Comparison of ENCODE assay signal across 15 cellular contexts in the genomic region with DNA sequence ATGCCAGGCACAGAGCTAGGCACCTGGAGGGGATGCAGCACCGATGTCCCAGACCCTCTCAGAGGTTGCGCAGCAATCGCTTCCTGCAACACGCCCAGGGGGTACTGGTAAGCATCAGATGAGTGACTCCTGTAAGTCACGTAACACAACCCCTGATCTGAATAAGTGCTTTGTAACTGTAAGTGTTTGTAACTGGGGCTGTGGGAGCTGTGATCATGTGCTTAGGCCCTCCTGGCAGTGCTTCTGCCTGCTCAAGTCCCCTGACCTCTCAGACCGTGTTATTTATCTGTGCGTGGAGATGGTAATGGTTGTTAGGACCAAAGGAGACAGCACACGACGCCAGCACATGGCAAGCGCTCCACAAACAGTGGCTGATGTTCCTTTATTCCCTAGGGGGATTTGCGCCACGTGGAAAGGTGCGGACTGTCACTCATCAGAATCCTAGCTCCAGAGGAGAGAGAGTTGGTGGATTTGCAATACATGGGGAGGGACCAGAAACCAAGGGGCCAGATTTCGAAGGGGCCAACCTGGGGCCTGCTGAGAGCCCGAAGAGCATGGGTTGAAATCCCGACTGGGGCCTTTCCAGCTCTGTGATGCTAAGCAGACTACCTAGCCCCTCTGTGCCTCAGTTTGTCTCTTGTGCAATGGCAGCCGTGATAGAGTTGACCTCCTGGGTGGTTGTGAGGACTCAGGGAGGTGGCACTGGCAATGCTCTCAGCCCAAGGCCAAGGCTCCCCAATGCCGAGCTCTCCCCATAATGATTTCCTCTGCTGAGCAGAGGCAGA.
DNase-seq lines count a peak whose midpoint lies in the region; ATAC-seq, FAIRE-seq and TF ChIP-seq lines count a peak whose summit lies in the region.
"Had no signal": no experiment of that assay in that cellular context is flagged by ENCODE, and none has a peak within 500 bp of the region (broad histone marks: within the 10 kb centered on the region; RNA-seq: fewer than 3 reads in every experiment).

No MANE protein-coding gene starts in this region.

- in situ Hi-C loops in SK-MEL-5 (cut with HindIII; ENCODE audit: low pct_unique_long_range_greater_than_20kb, low sequenced_read_pairs) = no loop called here

- TF ChIP-seq CTCF in kidney (IDR thresholded peaks at IDR 0.05; ENCODE audit: borderline replicate concordance, extremely low read depth, insufficient read depth) (no peak), osteoblast (IDR thresholded peaks at IDR 0.05; ENCODE audit: extremely low read depth, low read depth, low read length) (no peak)

- DNase-seq in DMS153 (lab: John Stamatoyannopoulos, UW) (peak; percentile 38), DMS153 treated with DMSO at 0.1 percent for 48 hours (lab: John Stamatoyannopoulos, UW; ENCODE audit: unreplicated experiment) (no peak), SK-MEL-5 (ENCODE audit: low read depth, low spot score) (peak; percentile 67), kidney (peak; percentile 35), osteoblast (ENCODE audit: insufficient read length, low spot score, missing footprints) (peak; percentile 39), activated gamma-delta T cell treated with Interleukin-2 at 50 U/mL for 16 hours (no peak)
- DNase-seq: AML-193, H9, IMR-90 had no signal

- no peaks in the 10 kb centered on the region for H3K79me2 ChIP-seq in osteoblast (ENCODE audit: insufficient read depth, low read length)

- no peak overlapping the region for H3K4me2 ChIP-seq in osteoblast (ENCODE audit: insufficient read depth, low read length)
- H3K4me2 ChIP-seq: BLaER1, GM23338 had no signal

- H3K4me1 ChIP-seq in kidney (ENCODE audit: control insufficient read depth in 1 of 2, insufficient read depth in 1 of 2, low read depth in 1 of 2, low read length in 2 of 2) = peaks cover 0 to 2% of the 10 kb centered on the region in 2 donors
- H3K4me1 ChIP-seq in osteoblast (ENCODE audit: insufficient read depth, low read length) = no peaks in the 10 kb centered on the region

- H3K4me3 ChIP-seq in kidney (ENCODE audit: low read length in 2 of 2) (no peak overlapping the region), osteoblast (ENCODE audit: insufficient read depth, low read length) (no peak overlapping the region)
- H3K4me3 ChIP-seq: BLaER1, GM23338 had no signal

- H3K27me3 ChIP-seq in osteoblast (ENCODE audit: insufficient read depth, low read length) = peaks cover 23% of the 10 kb centered on the region
- H3K27me3 ChIP-seq: BLaER1 had no signal

- intact Hi-C loops in kidney (cut with DNase I) = no loop called here

- no peak for ATAC-seq in HG02884 (IDR thresholded peaks at IDR 0.05; ENCODE audit: unreplicated experiment)
- no peak for ATAC-seq in GM19328 (IDR thresholded peaks at IDR 0.05; ENCODE audit: unreplicated experiment)
- ATAC-seq: GM23338 had no signal

- H3K9ac ChIP-seq in kidney (ENCODE audit: low read length in 2 of 2) = no peak overlapping the region
- H3K9ac ChIP-seq: BLaER1 had no signal

- H3K9me3 ChIP-seq in kidney (ENCODE audit: control insufficient read depth in 1 of 2, low read length in 2 of 2) (no peaks in the 10 kb centered on the region), osteoblast (ENCODE audit: low read depth, low read length) (no peaks in the 10 kb centered on the region)
- H3K9me3 ChIP-seq: BLaER1, Caco-2 had no signal

- H4K20me1 ChIP-seq in osteoblast (ENCODE audit: insufficient read depth, low read length) = no peaks in the 10 kb centered on the region
- H4K20me1 ChIP-seq: BLaER1 had no signal

- H3K36me3 ChIP-seq in kidney (ENCODE audit: control insufficient read depth in 1 of 2, insufficient read depth in 2 of 2, low read length in 2 of 2) = no peaks in the 10 kb centered on the region
- no peaks in the 10 kb centered on the region for H3K36me3 ChIP-seq in osteoblast (ENCODE audit: insufficient read depth, low read length)
- H3K36me3 ChIP-seq: BLaER1 had no signal

- H2AFZ ChIP-seq in osteoblast (ENCODE audit: low read length) = no peak overlapping the region
- H2AFZ ChIP-seq: GM23338 had no signal

- H3K27ac ChIP-seq in kidney (ENCODE audit: low read depth in 2 of 2, low read length in 2 of 2) (no peak overlapping the region), osteoblast (ENCODE audit: low read depth, low read length) (no peak overlapping the region)
- H3K27ac ChIP-seq: 22Rv1, BLaER1 had no signal

- no peak for FAIRE-seq in kidney (lab: Jason Lieb, UNC)

Comparison
In these comparisons a context has a peak if more than half of its experiments do, and no peak if none do; other contexts are left out.
1. DNase-seq: peak in DMS153 (single experiment), SK-MEL-5 (single experiment), kidney (single experiment) and osteoblast (single experiment); none in DMS153 treated with DMSO at 0.1 percent for 48 hours (single experiment) and activated gamma-delta T cell treated with Interleukin-2 at 50 U/mL for 16 hours (single experiment).